In genomic region chr5:151126199-151126645, GRCh38 we compare ENCODE assay signal across 8 cellular contexts. TPM values are rescaled to one million over a fixed set of nuclear protein-coding genes. Genes with fewer than 3 reads are reported as not detected.
DNase-seq lines count a peak whose midpoint lies in the region; ATAC-seq and TF ChIP-seq lines count a peak whose summit lies in the region.

No MANE protein-coding gene starts in this region.

- no peak for TF ChIP-seq POLR2A in spleen (IDR thresholded peaks at IDR 0.05)

- H3K27me3 ChIP-seq in spleen (replicated peaks in 1 of 7) = no peaks in the 10 kb centered on the region

- intact Hi-C loops in spleen (cut with DNase I; ENCODE audit: low total_unique reads) = loop anchor here (5.0 kb wide), 2 partner anchors 36 to 111 kb away; no protein-coding TSS in a partner anchor

- DNase-seq in AG20443 (ENCODE audit: low spot score) (peak; percentile 79), T-helper 22 cell (ENCODE audit: low read depth) (peak; percentile 34), astrocyte of the hippocampus (ENCODE audit: low read depth, low spot score) (peak; percentile 71), iPS DF 19.7 (ENCODE audit: low read depth, low spot score) (peak; percentile 17), spleen (peak; percentile 95), NCI-H2171 (lab: John Stamatoyannopoulos, UW) (no peak)

- H3K4me3 ChIP-seq in spleen = peak overlapping the region in 1 of 8 donors; percentile 35

- peak; percentile 27 for ATAC-seq in GM19025 (IDR thresholded peaks at IDR 0.05; ENCODE audit: low read depth, unreplicated experiment)

- peaks cover 2 to 100% (median 77%) of the 10 kb centered on the region in 6 donors for H3K36me3 ChIP-seq in spleen

- WGBS in spleen, 5 donors = 10 to 27% (median 18%) methylated on average over 9 of the region's 9 CpGs

- peaks cover 29 to 96% (median 67%) of the 10 kb centered on the region in 6 donors for H3K4me1 ChIP-seq in spleen

- TF ChIP-seq CTCF in LNCAP (IDR thresholded peaks at IDR 0.05) (peak; percentile 74), spleen (IDR thresholded peaks at IDR 0.05 in 8 of 11, conservative IDR thresholded peaks at IDR 0.05 in 3 of 11) (peak; percentile 66 to 92 (median 88))

- no peaks in the 10 kb centered on the region for H3K9me3 ChIP-seq in spleen

- H3K27ac ChIP-seq in spleen = peak overlapping the region; percentile 40 to 90 (median 82)

RNA-seq across cellular contexts. Expression of gene ANXA6, which starts 31.4 kb away (rescaled TPM):
- total RNA-seq in spleen = 100 to 1,000 TPM; 142 to 295 (median 210) TPM
- 100 to 1,000 TPM; 141 to 186 (median 155) TPM for polyA plus RNA-seq in spleen

RNA-seq across cellular contexts. Expression of gene TNIP1, which starts 45.4 kb away (rescaled TPM):
- 100 to 1,000 TPM; 179 to 260 (median 218) TPM for total RNA-seq in spleen
- 100 to 1,000 TPM in 1 of 3 donors, 10 to 100 TPM in 2; 67.7 to 149 (median 95.9) TPM for polyA plus RNA-seq in spleen
